8 cellular contexts compared by ENCODE assay signal in genomic region chr1:51729156-51729823, GRCh38.
DNase-seq lines count a peak whose midpoint lies in the region; ATAC-seq, FAIRE-seq and TF ChIP-seq lines count a peak whose summit lies in the region.

No MANE protein-coding gene starts in this region.

- peak; percentile 98 for FAIRE-seq in GM18507 (lab: Jason Lieb, UNC)

- in situ Hi-C loops in astrocyte of the spinal cord (cut with HindIII; ENCODE audit: low sequenced_read_pairs): no loop called here

- intact Hi-C loops in sciatic nerve (cut with DNase I): no loop called here

- H3K4me3 ChIP-seq in astrocyte of the spinal cord (ENCODE audit: low read depth, low read length): peak overlapping the region; percentile 74

- DNase-seq in GM18507 (ENCODE audit: extremely low spot score, insufficient read length, low read depth) (peak; percentile 91), NCI-H187 treated with DMSO at 0.1 percent for 48 hours (lab: John Stamatoyannopoulos, UW) (peak; percentile 81), T-helper 22 cell (ENCODE audit: low read depth) (peak; percentile 93), astrocyte of the spinal cord (ENCODE audit: low read depth, low spot score) (peak; percentile 85), iPS DF 4.7 (ENCODE audit: extremely low read depth, low spot score) (peak; percentile 56), sciatic nerve (ENCODE audit: low spot score) (peak; percentile 85), dedifferentiated amniotic fluid mesenchymal stem cell (ENCODE audit: extremely low spot score) (no peak)

- no peak for TF ChIP-seq CTCF in astrocyte of the spinal cord (IDR thresholded peaks at IDR 0.05; ENCODE audit: low read depth, low read length)

- peak; percentile 92 for ATAC-seq in HG02970 (IDR thresholded peaks at IDR 0.05; ENCODE audit: low FRiP score, unreplicated experiment)
- ATAC-seq in sciatic nerve: peak; percentile 82
